In the genomic region with DNA sequence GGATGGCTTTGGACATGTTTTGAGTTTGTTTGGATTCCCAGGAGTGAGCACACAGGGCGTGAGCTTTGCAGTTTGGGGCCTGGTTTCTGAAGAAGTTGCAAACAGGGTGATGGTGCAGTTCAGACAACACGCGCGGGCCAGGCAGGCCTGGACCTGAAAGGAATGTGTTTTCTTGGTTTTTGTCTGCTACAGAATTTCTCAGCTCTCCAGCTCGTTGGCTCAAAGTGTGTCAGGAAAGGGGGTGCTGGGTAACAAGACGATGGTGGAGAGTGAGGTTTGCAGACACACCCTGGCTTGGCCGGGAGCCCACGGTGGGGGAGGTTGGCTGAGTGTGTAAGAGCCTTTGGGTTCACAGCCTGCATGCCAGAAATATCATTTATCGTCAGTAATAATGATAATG, we compare ENCODE assay signal across 8 cellular contexts.
DNase-seq lines count a peak whose midpoint lies in the region; ATAC-seq, FAIRE-seq and TF ChIP-seq lines count a peak whose summit lies in the region.

No MANE protein-coding gene starts in this region.

- H3K27me3 ChIP-seq in MG63 (no peaks in the 10 kb centered on the region), endothelial cell of umbilical vein (ENCODE audit: control insufficient read depth in 2 of 2, insufficient read depth in 2 of 2, low read length in 2 of 2) (no peaks in the 10 kb centered on the region)

- H4K20me1 ChIP-seq in endothelial cell of umbilical vein (replicated peaks; ENCODE audit: control insufficient read depth, extremely low read depth, insufficient read depth, low read length): no peaks in the 10 kb centered on the region

- CTCF ChIA-PET in AG04449 (lab: Yijun Ruan, JAX): interaction anchor here (1.0 to 1.5 kb wide), 2 partner anchors 13 to 15 kb away, joined by 4 read pairs; no protein-coding TSS in a partner anchor
- CTCF ChIA-PET in endothelial cell of umbilical vein (lab: Charles Lee): interaction anchor here (0.7 to 1.9 kb wide), 9 partner anchors 27 to 161 kb away, joined by 3 to 6 read pairs (median 4); no protein-coding TSS in a partner anchor
- CTCF ChIA-PET in activated CD4-positive, alpha-beta T cell treated with anti-CD3 and anti-CD28 coated beads, Interleukin-2, amount 10 ng/mL, durations not matched to agents 7 days and 5 days (lab: Charles Lee): interaction anchor here (0.6 to 1.2 kb wide), 2 partner anchors 8 to 59 kb away, joined by 3 to 4 read pairs; no protein-coding TSS in a partner anchor

- no peak overlapping the region for H3K4me3 Mint-ChIP-seq in neural crest cell
- no peak overlapping the region for H3K4me3 Mint-ChIP-seq in activated CD4-positive, alpha-beta T cell treated with anti-CD3 and anti-CD28 coated beads, Interleukin-2, amount 10 ng/mL, durations not matched to agents 7 days and 5 days

- DNase-seq in AG04449 (ENCODE audit: low read depth, low spot score) (peak; percentile 4), MG63 (peak; percentile 72), endothelial cell of umbilical vein (ENCODE audit: low read depth, low spot score) (peak; percentile 53), neural crest cell (ENCODE audit: low read depth, low spot score) (no peak), hippocampal formation (lab: John Stamatoyannopoulos, UW) (no peak)
- DNase-seq in activated CD4-positive, alpha-beta T cell treated with anti-CD3 and anti-CD28 coated beads, Interleukin-2, amount 10 ng/mL, durations not matched to agents 7 days and 5 days: no peak

- POLR2A ChIA-PET in AG04449 (lab: Yijun Ruan, JAX): no interaction called here
- POLR2A ChIA-PET in endothelial cell of umbilical vein (lab: Charles Lee): no interaction called here
- POLR2A ChIA-PET in activated CD4-positive, alpha-beta T cell treated with anti-CD3 and anti-CD28 coated beads, Interleukin-2, amount 10 ng/mL, durations not matched to agents 7 days and 5 days (lab: Charles Lee): no interaction called here

- ATAC-seq in activated CD4-positive, CD25-positive, alpha-beta regulatory T cell treated with anti-CD3 and anti-CD28 coated beads, Interleukin-2, amount 50 U/mL, for 24 hours: no peak
- no peak for ATAC-seq in HG02623 (IDR thresholded peaks at IDR 0.05; ENCODE audit: unreplicated experiment)

- BruUV-seq in endothelial cell of umbilical vein (replicated peaks; lab: Mats Ljungman, UMichigan): no TSS peak

- H3K27me3 Mint-ChIP-seq in neural crest cell (ENCODE audit: low read depth): no peaks in the 10 kb centered on the region
- H3K27me3 Mint-ChIP-seq in activated CD4-positive, alpha-beta T cell treated with anti-CD3 and anti-CD28 coated beads, Interleukin-2, amount 10 ng/mL, durations not matched to agents 7 days and 5 days: no peaks in the 10 kb centered on the region

- H3K4me3 ChIP-seq in AG04449 (ENCODE audit: low read depth, low read length): no peak overlapping the region
- no peak overlapping the region for H3K4me3 ChIP-seq in MG63
- H3K4me3 ChIP-seq in endothelial cell of umbilical vein (replicated peaks in 1 of 3; ENCODE audit: insufficient read depth in 1 of 3, low read depth in 1 of 3, low read length in 3 of 3): no peak overlapping the region

- peaks cover 13% of the 10 kb centered on the region for H3K36me3 Mint-ChIP-seq in neural crest cell (ENCODE audit: low read depth)
- H3K36me3 Mint-ChIP-seq in activated CD4-positive, alpha-beta T cell treated with anti-CD3 and anti-CD28 coated beads, Interleukin-2, amount 10 ng/mL, durations not matched to agents 7 days and 5 days (ENCODE audit: low read depth): peaks cover 17% of the 10 kb centered on the region

- H3K79me2 ChIP-seq in endothelial cell of umbilical vein (ENCODE audit: control insufficient read depth, insufficient read depth, low read length): peaks cover 61% of the 10 kb centered on the region

- peaks cover 18% of the 10 kb centered on the region for H3K4me1 ChIP-seq in endothelial cell of umbilical vein (ENCODE audit: control insufficient read depth, extremely low read depth, insufficient read depth, low read length)

- peaks cover 3% of the 10 kb centered on the region for H3K36me3 ChIP-seq in MG63
- peaks cover 0 to 8% of the 10 kb centered on the region in 2 experiments for H3K36me3 ChIP-seq in endothelial cell of umbilical vein (ENCODE audit: control insufficient read depth in 2 of 2, extremely low read depth in 1 of 2, insufficient read depth in 2 of 2, low read length in 2 of 2)

- dilution Hi-C loops in endothelial cell of umbilical vein (cut with MboI; ENCODE audit: extremely low pct_ligation_motif_present, low sequenced_read_pairs): no loop called here

- peak overlapping the region; percentile 37 for H3K27ac ChIP-seq in endothelial cell of umbilical vein (ENCODE audit: insufficient read depth, low read depth, low read length)

- intact Hi-C loops in endothelial cell of umbilical vein (cut with micrococcal nuclease): no loop called here

- peak; percentile 31 for FAIRE-seq in endothelial cell of umbilical vein (lab: Jason Lieb, UNC)

- H3K9ac ChIP-seq in endothelial cell of umbilical vein (replicated peaks; ENCODE audit: extremely low read depth, insufficient read depth, low read length): peak overlapping the region; percentile 17

- H3K4me2 ChIP-seq in endothelial cell of umbilical vein (ENCODE audit: insufficient read depth, low read length): peak overlapping the region; percentile 3

- H3K27ac Mint-ChIP-seq in neural crest cell (ENCODE audit: unreplicated experiment): peak overlapping the region; percentile 81
- H3K27ac Mint-ChIP-seq in activated CD4-positive, alpha-beta T cell treated with anti-CD3 and anti-CD28 coated beads, Interleukin-2, amount 10 ng/mL, durations not matched to agents 7 days and 5 days: no peak overlapping the region

- no peak for TF ChIP-seq CTCF in AG04449 (IDR thresholded peaks at IDR 0.05; ENCODE audit: insufficient read depth, low read length, missing control alignments)
- no peak for TF ChIP-seq CTCF in endothelial cell of umbilical vein (IDR thresholded peaks at IDR 0.05; ENCODE audit: extremely low read depth in 1 of 2, insufficient read depth in 1 of 2, low read depth in 1 of 2, low read length in 2 of 2)
- no peak for TF ChIP-seq CTCF in neural crest cell (conservative IDR thresholded peaks at IDR 0.05)

- H3K4me1 Mint-ChIP-seq in neural crest cell: peaks cover 17% of the 10 kb centered on the region
- peaks cover 58% of the 10 kb centered on the region for H3K4me1 Mint-ChIP-seq in activated CD4-positive, alpha-beta T cell treated with anti-CD3 and anti-CD28 coated beads, Interleukin-2, amount 10 ng/mL, durations not matched to agents 7 days and 5 days

- H3K9me3 ChIP-seq in MG63: no peaks in the 10 kb centered on the region
- H3K9me3 ChIP-seq in endothelial cell of umbilical vein (replicated peaks; ENCODE audit: control insufficient read depth, insufficient read depth, low read length): no peaks in the 10 kb centered on the region

- no peaks in the 10 kb centered on the region for H3K9me1 ChIP-seq in endothelial cell of umbilical vein (replicated peaks; ENCODE audit: control insufficient read depth, extremely low read depth, insufficient read depth, low read length)

- no peak overlapping the region for H2AFZ ChIP-seq in endothelial cell of umbilical vein (ENCODE audit: low read depth, low read length)

- H3K9me3 Mint-ChIP-seq in neural crest cell: peaks cover 2% of the 10 kb centered on the region
- peaks cover 4% of the 10 kb centered on the region for H3K9me3 Mint-ChIP-seq in activated CD4-positive, alpha-beta T cell treated with anti-CD3 and anti-CD28 coated beads, Interleukin-2, amount 10 ng/mL, durations not matched to agents 7 days and 5 days

- TF ChIP-seq POLR2A in endothelial cell of umbilical vein (IDR thresholded peaks at IDR 0.05; ENCODE audit: low read depth, low read length): no peak

TF ChIP-seq in endothelial cell of umbilical vein, 7 proteins besides CTCF, POLR2A, EP300 and RAD21:
- TF ChIP-seq POLR2AphosphoS5 (IDR thresholded peaks at IDR 0.05; ENCODE audit: insufficient read depth, low read depth, low read length) (peak; percentile 21), FOS (IDR thresholded peaks at IDR 0.05; ENCODE audit: borderline replicate concordance, insufficient read depth, low read length) (no peak)

Comparison
In these comparisons a context has a peak if more than half of its experiments do, and no peak if none do; other contexts are left out.
1. DNase-seq: peak in AG04449 (single experiment), MG63 (single experiment) and endothelial cell of umbilical vein (single experiment); none in neural crest cell (single experiment), hippocampal formation (0 of 2) and activated CD4-positive, alpha-beta T cell treated with anti-CD3 and anti-CD28 coated beads, Interleukin-2, amount 10 ng/mL, durations not matched to agents 7 days and 5 days (single experiment).